22 cellular contexts compared by ENCODE assay signal in the genomic region with DNA sequence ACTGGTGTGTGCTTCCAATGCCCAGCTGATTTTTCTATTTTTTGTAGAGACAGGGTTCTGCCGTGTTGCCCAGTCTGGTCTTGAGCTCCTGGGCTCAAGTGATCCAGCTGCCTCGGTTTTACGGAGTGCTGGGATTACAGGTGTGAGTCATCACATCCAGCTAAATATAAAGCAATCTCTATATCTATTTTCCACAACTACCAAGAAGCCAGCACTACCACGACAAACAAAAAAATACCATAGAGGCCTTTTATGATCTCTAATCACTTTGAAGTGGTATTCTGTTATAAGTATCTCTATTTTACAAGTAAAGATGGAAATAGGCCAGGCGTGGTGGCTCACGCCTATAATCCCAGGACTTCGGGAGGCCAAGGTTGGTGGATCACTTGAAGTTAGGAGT.
"Had no signal": no experiment of that assay in that cellular context is flagged by ENCODE, and none has a peak within 500 bp of the region (broad histone marks: within the 10 kb centered on the region; RNA-seq: fewer than 3 reads in every experiment).

No MANE protein-coding gene starts in this region.

- H3K4me3 ChIP-seq: body of pancreas, heart left ventricle, suprapubic skin had no signal

- H3K9ac ChIP-seq: SK-N-SH had no signal

- H3K9me3 Mint-ChIP-seq: activated CD8-positive, alpha-beta T cell treated with anti-CD3 and anti-CD28 coated beads for 36 hours; natural killer cell; stimulated activated naive CD8-positive, alpha-beta T cell treated with anti-CD3 and anti-CD28 coated beads, Interleukin-15, Interleukin-2, amounts not matched to agents 100 ng/mL and 50 ng/mL, for 24 hours; T-helper 1 cell treated with Interleukin-12 subunit alpha and Interleukin-12 subunit beta and Interleukin-4 antibody, amounts not matched to agents 30 μg/mL and 1 μg/mL, for 36 hours; type B pancreatic cell had no signal

- ATAC-seq: activated CD4-positive, alpha-beta T cell treated with anti-CD3 and anti-CD28 coated beads for 36 hours; activated CD8-positive, alpha-beta T cell treated with anti-CD3 and anti-CD28 coated beads for 36 hours; body of pancreas; left lobe of liver; natural killer cell had no signal

- H3K4me1 ChIP-seq: body of pancreas, suprapubic skin had no signal

- H3K9me2 ChIP-seq: SK-N-SH had no signal

- DNase-seq: activated CD4-positive, alpha-beta T cell treated with anti-CD3 and anti-CD28 coated beads for 36 hours; activated CD8-positive, alpha-beta T cell treated with anti-CD3 and anti-CD28 coated beads for 36 hours; activated gamma-delta T cell treated with Interleukin-2 at 50 U/mL for 16 hours; activated T-cell treated with anti-CD3 and anti-CD28 coated beads, Interleukin-2, amount 50 U/mL, for 48 hours; amygdala; body of pancreas; caudate nucleus; cortex of kidney; effector CD8-positive, alpha-beta T cell; foreskin melanocyte; heart left ventricle; islet precursor cell; mammary epithelial cell; natural killer cell; SK-N-SH; WERI-Rb-1 had no signal

- H3K27me3 Mint-ChIP-seq: activated CD4-positive, alpha-beta T cell treated with anti-CD3 and anti-CD28 coated beads for 36 hours; activated CD8-positive, alpha-beta T cell treated with anti-CD3 and anti-CD28 coated beads for 36 hours; activated naive CD8-positive, alpha-beta T cell; stimulated activated naive CD8-positive, alpha-beta T cell treated with anti-CD3 and anti-CD28 coated beads, Interleukin-15, Interleukin-2, amounts not matched to agents 100 ng/mL and 50 ng/mL, for 24 hours; type B pancreatic cell had no signal

- H3K27ac ChIP-seq: body of pancreas, suprapubic skin, WERI-Rb-1 had no signal

- H3K4me2 ChIP-seq: SK-N-SH had no signal

- H3K27ac Mint-ChIP-seq: activated CD8-positive, alpha-beta T cell treated with anti-CD3 and anti-CD28 coated beads for 36 hours; T-helper 1 cell treated with Interleukin-12 subunit alpha and Interleukin-12 subunit beta and Interleukin-4 antibody, amounts not matched to agents 30 μg/mL and 1 μg/mL, for 36 hours; type B pancreatic cell had no signal

- H3K27me3 ChIP-seq: body of pancreas, heart left ventricle, suprapubic skin had no signal

- H3K9me3 ChIP-seq: body of pancreas, heart left ventricle, SK-N-SH, suprapubic skin had no signal

- H3K4me3 Mint-ChIP-seq: activated CD4-positive, alpha-beta T cell treated with anti-CD3 and anti-CD28 coated beads for 36 hours; activated CD8-positive, alpha-beta T cell treated with anti-CD3 and anti-CD28 coated beads for 36 hours; activated naive CD8-positive, alpha-beta T cell; natural killer cell; stimulated activated naive CD8-positive, alpha-beta T cell treated with anti-CD3 and anti-CD28 coated beads, Interleukin-15, Interleukin-2, amounts not matched to agents 100 ng/mL and 50 ng/mL, for 24 hours; T-helper 1 cell treated with Interleukin-12 subunit alpha and Interleukin-12 subunit beta and Interleukin-4 antibody, amounts not matched to agents 30 μg/mL and 1 μg/mL, for 36 hours; type B pancreatic cell had no signal

- H3K36me3 Mint-ChIP-seq: natural killer cell had no signal
